ENCODE assay signal across 1 cellular context in the genomic region with DNA sequence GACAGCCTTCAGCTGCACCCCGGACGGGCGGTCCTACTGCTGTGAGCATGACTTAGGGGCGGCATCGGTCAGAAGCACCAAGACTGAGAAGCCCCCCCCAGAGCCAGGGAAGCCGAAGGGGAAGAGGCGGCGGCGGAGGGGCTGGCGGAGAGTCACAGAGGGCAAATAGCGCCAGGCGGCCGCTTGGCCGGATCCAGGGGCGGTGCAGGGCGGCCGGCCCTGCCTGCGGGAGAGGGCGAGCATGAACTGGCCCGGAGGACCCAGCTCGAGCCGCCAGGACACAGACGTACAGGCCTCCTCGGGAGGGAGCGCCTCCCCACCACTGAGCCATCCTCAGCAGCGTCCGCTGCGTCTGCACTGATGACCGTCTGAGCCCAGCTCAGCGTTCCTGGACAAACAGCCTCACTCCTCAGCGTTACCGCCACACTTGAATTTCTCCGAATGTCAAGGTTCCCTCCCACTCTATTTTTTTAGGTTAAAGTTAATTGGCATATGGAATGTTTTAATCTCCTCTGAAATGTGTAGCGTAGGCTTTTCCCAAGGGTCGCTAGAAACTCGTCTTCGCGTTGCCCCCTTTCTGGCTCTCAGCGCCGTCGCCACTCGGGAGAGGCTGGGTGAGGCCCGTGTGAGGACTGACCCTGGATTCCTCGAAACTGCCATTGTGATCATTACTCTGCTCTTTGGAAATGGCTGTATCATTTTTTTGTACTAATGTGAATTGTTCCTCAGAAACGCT.
TF ChIP-seq lines count a peak whose summit lies in the region.

No MANE protein-coding gene starts in this region.

TF ChIP-seq in K562, 482 proteins besides CTCF, POLR2A, EP300 and RAD21 (continued from another document):
- TF ChIP-seq, protein P1, sequence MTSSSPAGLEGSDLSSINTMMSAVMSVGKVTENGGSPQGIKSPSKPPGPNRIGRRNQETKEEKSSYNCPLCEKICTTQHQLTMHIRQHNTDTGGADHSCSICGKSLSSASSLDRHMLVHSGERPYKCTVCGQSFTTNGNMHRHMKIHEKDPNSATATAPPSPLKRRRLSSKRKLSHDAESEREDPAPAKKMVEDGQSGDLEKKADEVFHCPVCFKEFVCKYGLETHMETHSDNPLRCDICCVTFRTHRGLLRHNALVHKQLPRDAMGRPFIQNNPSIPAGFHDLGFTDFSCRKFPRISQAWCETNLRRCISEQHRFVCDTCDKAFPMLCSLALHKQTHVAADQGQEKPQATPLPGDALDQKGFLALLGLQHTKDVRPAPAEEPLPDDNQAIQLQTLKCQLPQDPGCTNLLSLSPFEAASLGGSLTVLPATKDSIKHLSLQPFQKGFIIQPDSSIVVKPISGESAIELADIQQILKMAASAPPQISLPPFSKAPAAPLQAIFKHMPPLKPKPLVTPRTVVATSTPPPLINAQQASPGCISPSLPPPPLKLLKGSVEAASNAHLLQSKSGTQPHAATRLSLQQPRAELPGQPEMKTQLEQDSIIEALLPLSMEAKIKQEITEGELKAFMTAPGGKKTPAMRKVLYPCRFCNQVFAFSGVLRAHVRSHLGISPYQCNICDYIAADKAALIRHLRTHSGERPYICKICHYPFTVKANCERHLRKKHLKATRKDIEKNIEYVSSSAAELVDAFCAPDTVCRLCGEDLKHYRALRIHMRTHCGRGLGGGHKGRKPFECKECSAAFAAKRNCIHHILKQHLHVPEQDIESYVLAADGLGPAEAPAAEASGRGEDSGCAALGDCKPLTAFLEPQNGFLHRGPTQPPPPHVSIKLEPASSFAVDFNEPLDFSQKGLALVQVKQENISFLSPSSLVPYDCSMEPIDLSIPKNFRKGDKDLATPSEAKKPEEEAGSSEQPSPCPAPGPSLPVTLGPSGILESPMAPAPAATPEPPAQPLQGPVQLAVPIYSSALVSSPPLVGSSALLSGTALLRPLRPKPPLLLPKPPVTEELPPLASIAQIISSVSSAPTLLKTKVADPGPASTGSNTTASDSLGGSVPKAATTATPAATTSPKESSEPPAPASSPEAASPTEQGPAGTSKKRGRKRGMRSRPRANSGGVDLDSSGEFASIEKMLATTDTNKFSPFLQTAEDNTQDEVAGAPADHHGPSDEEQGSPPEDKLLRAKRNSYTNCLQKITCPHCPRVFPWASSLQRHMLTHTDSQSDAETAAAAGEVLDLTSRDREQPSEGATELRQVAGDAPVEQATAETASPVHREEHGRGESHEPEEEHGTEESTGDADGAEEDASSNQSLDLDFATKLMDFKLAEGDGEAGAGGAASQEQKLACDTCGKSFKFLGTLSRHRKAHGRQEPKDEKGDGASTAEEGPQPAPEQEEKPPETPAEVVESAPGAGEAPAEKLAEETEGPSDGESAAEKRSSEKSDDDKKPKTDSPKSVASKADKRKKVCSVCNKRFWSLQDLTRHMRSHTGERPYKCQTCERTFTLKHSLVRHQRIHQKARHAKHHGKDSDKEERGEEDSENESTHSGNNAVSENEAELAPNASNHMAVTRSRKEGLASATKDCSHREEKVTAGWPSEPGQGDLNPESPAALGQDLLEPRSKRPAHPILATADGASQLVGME (CRISPR knock-in tag; IDR thresholded peaks at IDR 0.05) = no peak
- TF ChIP-seq TAF1 (IDR thresholded peaks at IDR 0.05; ENCODE audit: control insufficient read depth, extremely low read depth, insufficient read depth, low read length, severe bottlenecking) (no peak), HMGN3 (IDR thresholded peaks at IDR 0.05; ENCODE audit: borderline replicate concordance, extremely low read depth, insufficient read length, low read depth, low read length) (peak; percentile 29), FUS (optimal IDR thresholded peaks at IDR 0.05; ENCODE audit: low read depth, low read length) (no peak), RBM22 (IDR thresholded peaks at IDR 0.05; ENCODE audit: low read depth, low read length, poor library complexity, severe bottlenecking) (peak; percentile 95), RHOXF2B (CRISPR knock-in tag; conservative IDR thresholded peaks at IDR 0.05) (no peak), TSC22D4 (tag; IDR thresholded peaks at IDR 0.05) (no peak), NFIC (IDR thresholded peaks at IDR 0.05) (no peak), TRIM24 (IDR thresholded peaks at IDR 0.05) (no peak), SAFB2 (IDR thresholded peaks at IDR 0.05; ENCODE audit: borderline replicate concordance, low read depth, low read length, severe bottlenecking) (no peak), RBM25 (IDR thresholded peaks at IDR 0.05; ENCODE audit: low read depth, low read length, severe bottlenecking) (no peak), CREM (IDR thresholded peaks at IDR 0.05; ENCODE audit: low read depth) (no peak), SP1 (CRISPR knock-in tag; IDR thresholded peaks at IDR 0.05) (no peak), MIER1 (IDR thresholded peaks at IDR 0.05; ENCODE audit: low read depth) (peak; percentile 69), PTRF (tag; IDR thresholded peaks at IDR 0.05) (no peak), POLR2G (IDR thresholded peaks at IDR 0.05; ENCODE audit: low read depth, low read length) (peak; percentile 77), MXI1 (IDR thresholded peaks at IDR 0.05; ENCODE audit: low read depth, low read length) (no peak), BACH1 (tag; IDR thresholded peaks at IDR 0.05) (no peak), ATF7 (IDR thresholded peaks at IDR 0.05) (no peak), BRD9 (IDR thresholded peaks at IDR 0.05; ENCODE audit: low read depth, partially characterized antibody) (no peak), NR2C1 (IDR thresholded peaks at IDR 0.05) (no peak), NR2C1 (tag; IDR thresholded peaks at IDR 0.05) (no peak)
- TF ChIP-seq, protein P2, sequence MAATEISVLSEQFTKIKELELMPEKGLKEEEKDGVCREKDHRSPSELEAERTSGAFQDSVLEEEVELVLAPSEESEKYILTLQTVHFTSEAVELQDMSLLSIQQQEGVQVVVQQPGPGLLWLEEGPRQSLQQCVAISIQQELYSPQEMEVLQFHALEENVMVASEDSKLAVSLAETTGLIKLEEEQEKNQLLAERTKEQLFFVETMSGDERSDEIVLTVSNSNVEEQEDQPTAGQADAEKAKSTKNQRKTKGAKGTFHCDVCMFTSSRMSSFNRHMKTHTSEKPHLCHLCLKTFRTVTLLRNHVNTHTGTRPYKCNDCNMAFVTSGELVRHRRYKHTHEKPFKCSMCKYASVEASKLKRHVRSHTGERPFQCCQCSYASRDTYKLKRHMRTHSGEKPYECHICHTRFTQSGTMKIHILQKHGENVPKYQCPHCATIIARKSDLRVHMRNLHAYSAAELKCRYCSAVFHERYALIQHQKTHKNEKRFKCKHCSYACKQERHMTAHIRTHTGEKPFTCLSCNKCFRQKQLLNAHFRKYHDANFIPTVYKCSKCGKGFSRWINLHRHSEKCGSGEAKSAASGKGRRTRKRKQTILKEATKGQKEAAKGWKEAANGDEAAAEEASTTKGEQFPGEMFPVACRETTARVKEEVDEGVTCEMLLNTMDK (IDR thresholded peaks at IDR 0.05; ENCODE audit: borderline replicate concordance, insufficient read depth, low read depth, low read length, poor library complexity, severe bottlenecking) = no peak
- TF ChIP-seq, protein P3, sequence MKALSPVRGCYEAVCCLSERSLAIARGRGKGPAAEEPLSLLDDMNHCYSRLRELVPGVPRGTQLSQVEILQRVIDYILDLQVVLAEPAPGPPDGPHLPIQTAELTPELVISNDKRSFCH (CRISPR knock-in tag; IDR thresholded peaks at IDR 0.05) = no peak
- TF ChIP-seq, protein P3 (tag; IDR thresholded peaks at IDR 0.05) = no peak
- TF ChIP-seq, protein P4, sequence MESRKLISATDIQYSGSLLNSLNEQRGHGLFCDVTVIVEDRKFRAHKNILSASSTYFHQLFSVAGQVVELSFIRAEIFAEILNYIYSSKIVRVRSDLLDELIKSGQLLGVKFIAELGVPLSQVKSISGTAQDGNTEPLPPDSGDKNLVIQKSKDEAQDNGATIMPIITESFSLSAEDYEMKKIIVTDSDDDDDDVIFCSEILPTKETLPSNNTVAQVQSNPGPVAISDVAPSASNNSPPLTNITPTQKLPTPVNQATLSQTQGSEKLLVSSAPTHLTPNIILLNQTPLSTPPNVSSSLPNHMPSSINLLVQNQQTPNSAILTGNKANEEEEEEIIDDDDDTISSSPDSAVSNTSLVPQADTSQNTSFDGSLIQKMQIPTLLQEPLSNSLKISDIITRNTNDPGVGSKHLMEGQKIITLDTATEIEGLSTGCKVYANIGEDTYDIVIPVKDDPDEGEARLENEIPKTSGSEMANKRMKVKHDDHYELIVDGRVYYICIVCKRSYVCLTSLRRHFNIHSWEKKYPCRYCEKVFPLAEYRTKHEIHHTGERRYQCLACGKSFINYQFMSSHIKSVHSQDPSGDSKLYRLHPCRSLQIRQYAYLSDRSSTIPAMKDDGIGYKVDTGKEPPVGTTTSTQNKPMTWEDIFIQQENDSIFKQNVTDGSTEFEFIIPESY (CRISPR knock-in tag; IDR thresholded peaks at IDR 0.05) = peak; percentile 83
- TF ChIP-seq, protein P5, sequence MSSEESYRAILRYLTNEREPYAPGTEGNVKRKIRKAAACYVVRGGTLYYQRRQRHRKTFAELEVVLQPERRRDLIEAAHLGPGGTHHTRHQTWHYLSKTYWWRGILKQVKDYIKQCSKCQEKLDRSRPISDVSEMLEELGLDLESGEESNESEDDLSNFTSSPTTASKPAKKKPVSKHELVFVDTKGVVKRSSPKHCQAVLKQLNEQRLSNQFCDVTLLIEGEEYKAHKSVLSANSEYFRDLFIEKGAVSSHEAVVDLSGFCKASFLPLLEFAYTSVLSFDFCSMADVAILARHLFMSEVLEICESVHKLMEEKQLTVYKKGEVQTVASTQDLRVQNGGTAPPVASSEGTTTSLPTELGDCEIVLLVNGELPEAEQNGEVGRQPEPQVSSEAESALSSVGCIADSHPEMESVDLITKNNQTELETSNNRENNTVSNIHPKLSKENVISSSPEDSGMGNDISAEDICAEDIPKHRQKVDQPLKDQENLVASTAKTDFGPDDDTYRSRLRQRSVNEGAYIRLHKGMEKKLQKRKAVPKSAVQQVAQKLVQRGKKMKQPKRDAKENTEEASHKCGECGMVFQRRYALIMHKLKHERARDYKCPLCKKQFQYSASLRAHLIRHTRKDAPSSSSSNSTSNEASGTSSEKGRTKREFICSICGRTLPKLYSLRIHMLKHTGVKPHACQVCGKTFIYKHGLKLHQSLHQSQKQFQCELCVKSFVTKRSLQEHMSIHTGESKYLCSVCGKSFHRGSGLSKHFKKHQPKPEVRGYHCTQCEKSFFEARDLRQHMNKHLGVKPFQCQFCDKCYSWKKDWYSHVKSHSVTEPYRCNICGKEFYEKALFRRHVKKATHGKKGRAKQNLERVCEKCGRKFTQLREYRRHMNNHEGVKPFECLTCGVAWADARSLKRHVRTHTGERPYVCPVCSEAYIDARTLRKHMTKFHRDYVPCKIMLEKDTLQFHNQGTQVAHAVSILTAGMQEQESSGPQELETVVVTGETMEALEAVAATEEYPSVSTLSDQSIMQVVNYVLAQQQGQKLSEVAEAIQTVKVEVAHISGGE (CRISPR knock-in tag; IDR thresholded peaks at IDR 0.05) = no peak
- TF ChIP-seq, protein P6, sequence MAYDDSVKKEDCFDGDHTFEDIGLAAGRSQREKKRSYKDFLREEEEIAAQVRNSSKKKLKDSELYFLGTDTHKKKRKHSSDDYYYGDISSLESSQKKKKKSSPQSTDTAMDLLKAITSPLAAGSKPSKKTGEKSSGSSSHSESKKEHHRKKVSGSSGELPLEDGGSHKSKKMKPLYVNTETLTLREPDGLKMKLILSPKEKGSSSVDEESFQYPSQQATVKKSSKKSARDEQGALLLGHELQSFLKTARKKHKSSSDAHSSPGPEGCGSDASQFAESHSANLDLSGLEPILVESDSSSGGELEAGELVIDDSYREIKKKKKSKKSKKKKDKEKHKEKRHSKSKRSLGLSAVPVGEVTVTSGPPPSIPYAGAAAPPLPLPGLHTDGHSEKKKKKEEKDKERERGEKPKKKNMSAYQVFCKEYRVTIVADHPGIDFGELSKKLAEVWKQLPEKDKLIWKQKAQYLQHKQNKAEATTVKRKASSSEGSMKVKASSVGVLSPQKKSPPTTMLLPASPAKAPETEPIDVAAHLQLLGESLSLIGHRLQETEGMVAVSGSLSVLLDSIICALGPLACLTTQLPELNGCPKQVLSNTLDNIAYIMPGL (CRISPR knock-in tag; IDR thresholded peaks at IDR 0.05) = no peak
- TF ChIP-seq, protein P7, sequence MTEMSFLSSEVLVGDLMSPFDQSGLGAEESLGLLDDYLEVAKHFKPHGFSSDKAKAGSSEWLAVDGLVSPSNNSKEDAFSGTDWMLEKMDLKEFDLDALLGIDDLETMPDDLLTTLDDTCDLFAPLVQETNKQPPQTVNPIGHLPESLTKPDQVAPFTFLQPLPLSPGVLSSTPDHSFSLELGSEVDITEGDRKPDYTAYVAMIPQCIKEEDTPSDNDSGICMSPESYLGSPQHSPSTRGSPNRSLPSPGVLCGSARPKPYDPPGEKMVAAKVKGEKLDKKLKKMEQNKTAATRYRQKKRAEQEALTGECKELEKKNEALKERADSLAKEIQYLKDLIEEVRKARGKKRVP (CRISPR knock-in tag; IDR thresholded peaks at IDR 0.05) = no peak
TF ChIP-seq in K562: peak in this region for 5.
